ENCODE assay signal across 22 cellular contexts in genomic region chr5:107322936-107323335, GRCh38.
"Had no signal": no experiment of that assay in that cellular context is flagged by ENCODE, and none has a peak within 500 bp of the region (broad histone marks: within the 10 kb centered on the region; RNA-seq: fewer than 3 reads in every experiment).

No MANE protein-coding gene starts in this region.

- H3K4me1 ChIP-seq: ascending aorta, breast epithelium, vagina had no signal

- FAIRE-seq: keratinocyte had no signal

- H3K4me3 Mint-ChIP-seq: activated T-cell treated with anti-CD3 and anti-CD28 coated beads, Interleukin-2, amount 50 U/mL, for 72 hours; natural killer cell treated with Interleukin-12 subunit alpha and Interleukin-12 subunit beta and Interleukin-15 and Interleukin-18, amount 100 ng/mL, for 72 hours had no signal

- H3K9me3 Mint-ChIP-seq: natural killer cell treated with Interleukin-12 subunit alpha and Interleukin-12 subunit beta and Interleukin-15 and Interleukin-18, amount 100 ng/mL, for 72 hours had no signal

- H3K27me3 Mint-ChIP-seq: progenitor cell of endocrine pancreas had no signal

- H3K27me3 ChIP-seq: ascending aorta, breast epithelium, foreskin keratinocyte, suprapubic skin, vagina had no signal

- H3K27ac ChIP-seq: ascending aorta, breast epithelium, coronary artery, foreskin keratinocyte, suprapubic skin, vagina had no signal

- H3K4me3 ChIP-seq: ascending aorta, breast epithelium, coronary artery, lung, suprapubic skin, vagina had no signal

- H3K36me3 Mint-ChIP-seq: natural killer cell treated with Interleukin-12 subunit alpha and Interleukin-12 subunit beta and Interleukin-15 and Interleukin-18, amount 100 ng/mL, for 72 hours had no signal

- H3K9me3 ChIP-seq: ascending aorta, breast epithelium, suprapubic skin, vagina had no signal

- H3K27ac Mint-ChIP-seq: activated T-cell treated with anti-CD3 and anti-CD28 coated beads, Interleukin-2, amount 50 U/mL, for 72 hours; natural killer cell treated with Interleukin-12 subunit alpha and Interleukin-12 subunit beta and Interleukin-15 and Interleukin-18, amount 100 ng/mL, for 72 hours; progenitor cell of endocrine pancreas had no signal

- ATAC-seq: activated CD4-positive, CD25-positive, alpha-beta regulatory T cell treated with anti-CD3 and anti-CD28 coated beads, Interleukin-2, amount 50 U/mL, for 24 hours; activated T-cell treated with anti-CD3 and anti-CD28 coated beads, Interleukin-2, amount 50 U/mL, for 72 hours; esophagus mucosa; foreskin keratinocyte; natural killer cell treated with Interleukin-12 subunit alpha and Interleukin-12 subunit beta and Interleukin-15 and Interleukin-18, amount 100 ng/mL, for 72 hours; stimulated activated naive CD8-positive, alpha-beta T cell treated with anti-CD3 and anti-CD28 coated beads, Interleukin-15, Interleukin-2, amounts not matched to agents 100 U/mL and 50 U/mL, for 24 hours had no signal

- DNase-seq: activated CD4-positive, alpha-beta T cell treated with anti-CD3 and anti-CD28 coated beads, Interleukin-2, amount 50 U/mL, for 1 hour; activated CD8-positive, alpha-beta memory T cell treated with anti-CD3 and anti-CD28 coated beads, Interleukin-2, amount 50 U/mL, for 48 hours; activated effector memory CD4-positive, alpha-beta T cell treated with anti-CD3 and anti-CD28 coated beads, Interleukin-2, amount 50 U/mL, for 16 hours; activated naive CD4-positive, alpha-beta T cell treated with anti-CD3 and anti-CD28 coated beads, Interleukin-2, amount 50 U/mL, for 16 hours; activated T-cell treated with anti-CD3 and anti-CD28 coated beads, Interleukin-2, amount 50 U/mL, for 72 hours; foreskin keratinocyte; glutamatergic neuron; hypothalamus; nucleus accumbens; stimulated activated naive CD8-positive, alpha-beta T cell treated with anti-CD3 and anti-CD28 coated beads, Interleukin-15, Interleukin-2, amounts not matched to agents 100 U/mL and 50 U/mL, for 24 hours; trophoblast cell had no signal

- H3K36me3 ChIP-seq: ascending aorta, breast epithelium, suprapubic skin, vagina had no signal
